ENCODE assay signal across 8 cellular contexts in the genomic region with DNA sequence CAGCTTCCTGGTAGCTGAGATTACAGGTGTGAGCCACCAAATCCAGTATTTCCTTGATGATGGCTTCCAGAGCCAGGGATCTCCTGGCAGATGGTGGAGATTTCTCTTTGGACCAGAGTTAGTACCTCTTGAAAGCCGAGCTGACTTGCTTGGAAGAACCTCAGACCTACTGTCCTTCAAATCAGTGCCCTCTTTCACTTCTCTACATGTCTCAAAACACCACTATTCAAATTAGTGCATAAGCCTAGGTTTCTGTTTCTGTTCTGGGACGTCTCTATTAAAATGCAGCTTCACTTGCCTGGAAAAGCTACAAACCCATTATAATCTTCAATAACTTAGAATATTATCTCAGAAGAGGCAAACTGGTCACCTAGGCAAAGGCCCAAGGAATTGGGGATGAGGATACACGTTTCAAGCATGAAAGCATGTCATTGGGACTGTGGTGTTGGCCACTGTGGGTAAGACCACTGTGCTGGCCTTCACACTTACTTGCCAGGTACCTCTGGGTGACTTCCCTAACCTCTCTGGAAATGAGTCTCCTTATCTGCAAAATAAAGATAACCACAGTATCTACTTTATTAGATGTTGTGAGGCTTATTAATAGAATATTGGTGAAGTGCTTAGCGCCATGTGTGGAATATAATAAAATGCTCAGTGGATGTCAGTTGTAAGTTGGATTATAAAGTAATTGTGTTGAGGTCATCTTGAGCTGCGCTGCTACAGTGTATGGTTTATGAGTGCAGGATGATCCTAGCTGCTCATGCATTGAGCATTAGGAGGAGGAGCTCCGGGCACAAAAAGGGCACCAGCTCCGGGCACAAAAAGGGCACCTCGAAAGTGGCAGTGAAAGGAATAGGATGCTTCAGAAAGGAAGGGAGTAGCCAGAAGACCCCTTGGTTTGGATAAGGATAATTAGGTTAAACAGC.
A peak's percentile ranks its signal among the peaks of the same experiment; 100 is the strongest.
DNase-seq lines count a peak whose midpoint lies in the region; ATAC-seq and TF ChIP-seq lines count a peak whose summit lies in the region.

No MANE protein-coding gene starts in this region.

- intact Hi-C loops in CD8-positive, alpha-beta T cell (cut with DNase I, micrococcal nuclease), result loop anchor here in 1 of 2 experiments (2.0 kb wide), 1 partner anchor 13 kb away; no protein-coding TSS in a partner anchor

- POLR2A ChIA-PET in CD8-positive, alpha-beta T cell (lab: Charles Lee), result interaction anchor here (0.7 to 2.4 kb wide), 2 partner anchors 11 to 29 kb away, joined by 4 to 7 read pairs; no protein-coding TSS in a partner anchor

- H3K4me3 ChIP-seq in CD8-positive, alpha-beta T cell (ENCODE audit: low read depth, low read length), result no peak overlapping the region
- peak overlapping the region; percentile 19 for H3K4me3 ChIP-seq in effector memory CD4-positive, alpha-beta T cell (ENCODE audit: insufficient read depth, low read depth, low read length, poor library complexity, severe bottlenecking)
- no peak overlapping the region for H3K4me3 ChIP-seq in brain microvascular endothelial cell (ENCODE audit: low read depth, low read length)

- CTCF ChIA-PET in CD8-positive, alpha-beta T cell (lab: Charles Lee), result interaction anchor here (1.5 kb wide), 1 partner anchor 44 kb away, joined by 9 read pairs; no protein-coding TSS in a partner anchor

- no peak for ATAC-seq in CD8-positive, alpha-beta T cell
- peak; percentile 89 for ATAC-seq in GM19395 (IDR thresholded peaks at IDR 0.05; ENCODE audit: unreplicated experiment)
- peak; percentile 91 for ATAC-seq in HG03135 (IDR thresholded peaks at IDR 0.05; ENCODE audit: unreplicated experiment)

- H3K36me3 Mint-ChIP-seq in CD8-positive, alpha-beta T cell, result peaks cover 27% of the 10 kb centered on the region

- peaks cover 41% of the 10 kb centered on the region for H3K4me1 ChIP-seq in CD8-positive, alpha-beta T cell (ENCODE audit: insufficient read depth, low read length)
- H3K4me1 ChIP-seq in effector memory CD4-positive, alpha-beta T cell (ENCODE audit: control insufficient read depth, insufficient read depth, low read length, poor library complexity, severe bottlenecking), result peaks cover 29% of the 10 kb centered on the region

- DNase-seq in CD8-positive, alpha-beta T cell, result no peak
- no peak for DNase-seq in effector memory CD4-positive, alpha-beta T cell
- no peak for DNase-seq in brain microvascular endothelial cell
- no peak for DNase-seq in epidermal melanocyte (ENCODE audit: insufficient read length, low spot score)
- DNase-seq in NCI-H1048 (lab: John Stamatoyannopoulos, UW), result no peak
- no peak for DNase-seq in caudate nucleus (lab: John Stamatoyannopoulos, UW)

- no peaks in the 10 kb centered on the region for H3K9me3 Mint-ChIP-seq in CD8-positive, alpha-beta T cell

- H3K27ac ChIP-seq in CD8-positive, alpha-beta T cell (ENCODE audit: low read depth, low read length), result no peak overlapping the region
- peak overlapping the region; percentile 46 for H3K27ac ChIP-seq in effector memory CD4-positive, alpha-beta T cell (ENCODE audit: insufficient read depth, low read length, poor library complexity, severe bottlenecking)
- H3K27ac ChIP-seq in brain microvascular endothelial cell, result no peak overlapping the region
- H3K27ac ChIP-seq in caudate nucleus (ENCODE audit: low read depth, low read length), result no peak overlapping the region

- H3K9me3 ChIP-seq in CD8-positive, alpha-beta T cell (ENCODE audit: low read length), result no peaks in the 10 kb centered on the region
- no peaks in the 10 kb centered on the region for H3K9me3 ChIP-seq in effector memory CD4-positive, alpha-beta T cell (ENCODE audit: control insufficient read depth, low read length)

- H3K27me3 ChIP-seq in CD8-positive, alpha-beta T cell (ENCODE audit: insufficient read depth, low read length), result no peaks in the 10 kb centered on the region
- H3K27me3 ChIP-seq in effector memory CD4-positive, alpha-beta T cell (replicated peaks; ENCODE audit: control insufficient read depth, insufficient read depth, low read length, poor library complexity, severe bottlenecking), result no peaks in the 10 kb centered on the region
- H3K27me3 ChIP-seq in brain microvascular endothelial cell (replicated peaks), result no peaks in the 10 kb centered on the region

- H3K4me3 Mint-ChIP-seq in CD8-positive, alpha-beta T cell, result peak overlapping the region; percentile 33

- no peak for TF ChIP-seq CTCF in CD8-positive, alpha-beta T cell (IDR thresholded peaks at IDR 0.05)
- no peak for TF ChIP-seq CTCF in brain microvascular endothelial cell (IDR thresholded peaks at IDR 0.05; ENCODE audit: low read depth, low read length, missing control alignments)

- H3K4me1 Mint-ChIP-seq in CD8-positive, alpha-beta T cell (ENCODE audit: low read depth), result peaks cover 83% of the 10 kb centered on the region

- H3K27me3 Mint-ChIP-seq in CD8-positive, alpha-beta T cell (ENCODE audit: low read depth), result no peaks in the 10 kb centered on the region

- in situ Hi-C loops in brain microvascular endothelial cell (cut with HindIII; ENCODE audit: low pct_ligation_motif_present, low sequenced_read_pairs), result no loop called here

- H3K36me3 ChIP-seq in CD8-positive, alpha-beta T cell (ENCODE audit: insufficient read depth, low read length), result no peaks in the 10 kb centered on the region
- no peaks in the 10 kb centered on the region for H3K36me3 ChIP-seq in effector memory CD4-positive, alpha-beta T cell (ENCODE audit: control insufficient read depth, insufficient read depth, low read length)
- no peaks in the 10 kb centered on the region for H3K36me3 ChIP-seq in brain microvascular endothelial cell (replicated peaks)

- peak overlapping the region; percentile 78 for H3K27ac Mint-ChIP-seq in CD8-positive, alpha-beta T cell
